In the genomic region with DNA sequence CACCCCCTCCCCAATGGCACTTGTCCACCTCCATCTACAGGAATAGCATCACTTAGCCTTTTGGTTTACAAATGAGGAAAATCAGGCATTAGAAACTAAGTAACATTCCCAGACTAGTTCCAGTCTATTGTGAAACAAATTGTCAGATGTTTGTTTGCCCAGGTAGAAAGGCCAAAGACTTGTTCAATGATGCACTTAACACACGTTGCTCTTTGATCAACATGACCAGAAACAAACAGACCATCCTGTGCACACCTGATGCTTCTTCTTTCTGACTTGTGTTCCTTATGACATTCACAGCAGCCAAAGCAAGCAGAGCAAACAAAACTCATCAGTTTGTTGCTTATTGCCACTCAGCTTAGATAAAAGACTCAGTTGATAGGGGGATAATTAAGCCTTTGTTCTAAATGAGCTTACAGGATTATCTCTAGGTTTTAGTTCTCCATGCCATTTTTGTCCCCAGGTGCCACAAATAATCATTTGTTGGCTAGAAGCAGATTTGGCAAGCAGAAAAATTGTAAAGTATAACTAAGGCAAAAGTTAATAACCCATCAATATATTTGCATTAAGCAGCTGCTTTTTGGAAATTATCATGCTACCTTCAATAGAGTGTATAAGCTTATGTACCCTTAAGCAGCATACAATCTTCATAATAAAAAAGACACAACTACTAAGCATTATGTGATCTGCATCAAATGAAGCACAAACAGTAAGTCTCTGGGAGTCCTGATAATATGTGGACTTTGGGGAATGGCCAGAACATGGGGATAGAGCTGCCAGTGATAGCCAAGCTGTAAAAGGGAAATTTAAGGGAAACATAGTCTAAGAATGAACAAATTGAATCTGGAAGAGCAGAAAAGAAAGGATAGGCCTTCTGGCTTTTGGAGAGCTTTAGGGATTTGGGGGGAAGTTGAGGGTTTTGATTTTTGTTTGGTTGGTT, we compare ENCODE assay signal across 1 cellular context.
TF ChIP-seq lines count a peak whose summit lies in the region.

No MANE protein-coding gene starts in this region.

TF ChIP-seq in HepG2, 621 proteins besides CTCF, POLR2A, EP300 and RAD21 (continued from another document and continues in another):
- TF ChIP-seq, protein P1, sequence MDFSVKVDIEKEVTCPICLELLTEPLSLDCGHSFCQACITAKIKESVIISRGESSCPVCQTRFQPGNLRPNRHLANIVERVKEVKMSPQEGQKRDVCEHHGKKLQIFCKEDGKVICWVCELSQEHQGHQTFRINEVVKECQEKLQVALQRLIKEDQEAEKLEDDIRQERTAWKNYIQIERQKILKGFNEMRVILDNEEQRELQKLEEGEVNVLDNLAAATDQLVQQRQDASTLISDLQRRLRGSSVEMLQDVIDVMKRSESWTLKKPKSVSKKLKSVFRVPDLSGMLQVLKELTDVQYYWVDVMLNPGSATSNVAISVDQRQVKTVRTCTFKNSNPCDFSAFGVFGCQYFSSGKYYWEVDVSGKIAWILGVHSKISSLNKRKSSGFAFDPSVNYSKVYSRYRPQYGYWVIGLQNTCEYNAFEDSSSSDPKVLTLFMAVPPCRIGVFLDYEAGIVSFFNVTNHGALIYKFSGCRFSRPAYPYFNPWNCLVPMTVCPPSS (IDR thresholded peaks at IDR 0.05), result no peak
- no peak for TF ChIP-seq MYC (CRISPR knock-in tag; IDR thresholded peaks at IDR 0.05; ENCODE audit: borderline replicate concordance)
- peak; percentile 87 for TF ChIP-seq NR2F2 (IDR thresholded peaks at IDR 0.05; ENCODE audit: borderline replicate concordance, low read depth)
- peak; percentile 91 for TF ChIP-seq HMG20A (CRISPR knock-in tag; IDR thresholded peaks at IDR 0.05; ENCODE audit: borderline replicate concordance)
- TF ChIP-seq AHR (CRISPR knock-in tag; IDR thresholded peaks at IDR 0.05), result no peak
- peak; percentile 90 for TF ChIP-seq ZSCAN22 (CRISPR knock-in tag; IDR thresholded peaks at IDR 0.05)
- TF ChIP-seq SIN3B (IDR thresholded peaks at IDR 0.05; ENCODE audit: low read length), result no peak
- no peak for TF ChIP-seq MYNN (CRISPR knock-in tag; IDR thresholded peaks at IDR 0.05; ENCODE audit: low read depth)
- TF ChIP-seq, protein P2, sequence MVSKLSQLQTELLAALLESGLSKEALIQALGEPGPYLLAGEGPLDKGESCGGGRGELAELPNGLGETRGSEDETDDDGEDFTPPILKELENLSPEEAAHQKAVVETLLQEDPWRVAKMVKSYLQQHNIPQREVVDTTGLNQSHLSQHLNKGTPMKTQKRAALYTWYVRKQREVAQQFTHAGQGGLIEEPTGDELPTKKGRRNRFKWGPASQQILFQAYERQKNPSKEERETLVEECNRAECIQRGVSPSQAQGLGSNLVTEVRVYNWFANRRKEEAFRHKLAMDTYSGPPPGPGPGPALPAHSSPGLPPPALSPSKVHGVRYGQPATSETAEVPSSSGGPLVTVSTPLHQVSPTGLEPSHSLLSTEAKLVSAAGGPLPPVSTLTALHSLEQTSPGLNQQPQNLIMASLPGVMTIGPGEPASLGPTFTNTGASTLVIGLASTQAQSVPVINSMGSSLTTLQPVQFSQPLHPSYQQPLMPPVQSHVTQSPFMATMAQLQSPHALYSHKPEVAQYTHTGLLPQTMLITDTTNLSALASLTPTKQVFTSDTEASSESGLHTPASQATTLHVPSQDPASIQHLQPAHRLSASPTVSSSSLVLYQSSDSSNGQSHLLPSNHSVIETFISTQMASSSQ (IDR thresholded peaks at IDR 0.05; ENCODE audit: low read depth), result no peak
- TF ChIP-seq, protein P2 (CRISPR knock-in tag; IDR thresholded peaks at IDR 0.05; ENCODE audit: borderline replicate concordance), result no peak
- TF ChIP-seq, protein P3, sequence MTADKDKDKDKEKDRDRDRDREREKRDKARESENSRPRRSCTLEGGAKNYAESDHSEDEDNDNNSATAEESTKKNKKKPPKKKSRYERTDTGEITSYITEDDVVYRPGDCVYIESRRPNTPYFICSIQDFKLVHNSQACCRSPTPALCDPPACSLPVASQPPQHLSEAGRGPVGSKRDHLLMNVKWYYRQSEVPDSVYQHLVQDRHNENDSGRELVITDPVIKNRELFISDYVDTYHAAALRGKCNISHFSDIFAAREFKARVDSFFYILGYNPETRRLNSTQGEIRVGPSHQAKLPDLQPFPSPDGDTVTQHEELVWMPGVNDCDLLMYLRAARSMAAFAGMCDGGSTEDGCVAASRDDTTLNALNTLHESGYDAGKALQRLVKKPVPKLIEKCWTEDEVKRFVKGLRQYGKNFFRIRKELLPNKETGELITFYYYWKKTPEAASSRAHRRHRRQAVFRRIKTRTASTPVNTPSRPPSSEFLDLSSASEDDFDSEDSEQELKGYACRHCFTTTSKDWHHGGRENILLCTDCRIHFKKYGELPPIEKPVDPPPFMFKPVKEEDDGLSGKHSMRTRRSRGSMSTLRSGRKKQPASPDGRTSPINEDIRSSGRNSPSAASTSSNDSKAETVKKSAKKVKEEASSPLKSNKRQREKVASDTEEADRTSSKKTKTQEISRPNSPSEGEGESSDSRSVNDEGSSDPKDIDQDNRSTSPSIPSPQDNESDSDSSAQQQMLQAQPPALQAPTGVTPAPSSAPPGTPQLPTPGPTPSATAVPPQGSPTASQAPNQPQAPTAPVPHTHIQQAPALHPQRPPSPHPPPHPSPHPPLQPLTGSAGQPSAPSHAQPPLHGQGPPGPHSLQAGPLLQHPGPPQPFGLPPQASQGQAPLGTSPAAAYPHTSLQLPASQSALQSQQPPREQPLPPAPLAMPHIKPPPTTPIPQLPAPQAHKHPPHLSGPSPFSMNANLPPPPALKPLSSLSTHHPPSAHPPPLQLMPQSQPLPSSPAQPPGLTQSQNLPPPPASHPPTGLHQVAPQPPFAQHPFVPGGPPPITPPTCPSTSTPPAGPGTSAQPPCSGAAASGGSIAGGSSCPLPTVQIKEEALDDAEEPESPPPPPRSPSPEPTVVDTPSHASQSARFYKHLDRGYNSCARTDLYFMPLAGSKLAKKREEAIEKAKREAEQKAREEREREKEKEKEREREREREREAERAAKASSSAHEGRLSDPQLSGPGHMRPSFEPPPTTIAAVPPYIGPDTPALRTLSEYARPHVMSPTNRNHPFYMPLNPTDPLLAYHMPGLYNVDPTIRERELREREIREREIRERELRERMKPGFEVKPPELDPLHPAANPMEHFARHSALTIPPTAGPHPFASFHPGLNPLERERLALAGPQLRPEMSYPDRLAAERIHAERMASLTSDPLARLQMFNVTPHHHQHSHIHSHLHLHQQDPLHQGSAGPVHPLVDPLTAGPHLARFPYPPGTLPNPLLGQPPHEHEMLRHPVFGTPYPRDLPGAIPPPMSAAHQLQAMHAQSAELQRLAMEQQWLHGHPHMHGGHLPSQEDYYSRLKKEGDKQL (CRISPR knock-in tag; IDR thresholded peaks at IDR 0.05; ENCODE audit: low read depth), result peak; percentile 65; the same call in 1 of the 2 replicates
- no peak for TF ChIP-seq GTF2F1 (IDR thresholded peaks at IDR 0.05; ENCODE audit: low read length)
- no peak for TF ChIP-seq HCFC1 (IDR thresholded peaks at IDR 0.05; ENCODE audit: low read depth, low read length)
- TF ChIP-seq, protein P4, sequence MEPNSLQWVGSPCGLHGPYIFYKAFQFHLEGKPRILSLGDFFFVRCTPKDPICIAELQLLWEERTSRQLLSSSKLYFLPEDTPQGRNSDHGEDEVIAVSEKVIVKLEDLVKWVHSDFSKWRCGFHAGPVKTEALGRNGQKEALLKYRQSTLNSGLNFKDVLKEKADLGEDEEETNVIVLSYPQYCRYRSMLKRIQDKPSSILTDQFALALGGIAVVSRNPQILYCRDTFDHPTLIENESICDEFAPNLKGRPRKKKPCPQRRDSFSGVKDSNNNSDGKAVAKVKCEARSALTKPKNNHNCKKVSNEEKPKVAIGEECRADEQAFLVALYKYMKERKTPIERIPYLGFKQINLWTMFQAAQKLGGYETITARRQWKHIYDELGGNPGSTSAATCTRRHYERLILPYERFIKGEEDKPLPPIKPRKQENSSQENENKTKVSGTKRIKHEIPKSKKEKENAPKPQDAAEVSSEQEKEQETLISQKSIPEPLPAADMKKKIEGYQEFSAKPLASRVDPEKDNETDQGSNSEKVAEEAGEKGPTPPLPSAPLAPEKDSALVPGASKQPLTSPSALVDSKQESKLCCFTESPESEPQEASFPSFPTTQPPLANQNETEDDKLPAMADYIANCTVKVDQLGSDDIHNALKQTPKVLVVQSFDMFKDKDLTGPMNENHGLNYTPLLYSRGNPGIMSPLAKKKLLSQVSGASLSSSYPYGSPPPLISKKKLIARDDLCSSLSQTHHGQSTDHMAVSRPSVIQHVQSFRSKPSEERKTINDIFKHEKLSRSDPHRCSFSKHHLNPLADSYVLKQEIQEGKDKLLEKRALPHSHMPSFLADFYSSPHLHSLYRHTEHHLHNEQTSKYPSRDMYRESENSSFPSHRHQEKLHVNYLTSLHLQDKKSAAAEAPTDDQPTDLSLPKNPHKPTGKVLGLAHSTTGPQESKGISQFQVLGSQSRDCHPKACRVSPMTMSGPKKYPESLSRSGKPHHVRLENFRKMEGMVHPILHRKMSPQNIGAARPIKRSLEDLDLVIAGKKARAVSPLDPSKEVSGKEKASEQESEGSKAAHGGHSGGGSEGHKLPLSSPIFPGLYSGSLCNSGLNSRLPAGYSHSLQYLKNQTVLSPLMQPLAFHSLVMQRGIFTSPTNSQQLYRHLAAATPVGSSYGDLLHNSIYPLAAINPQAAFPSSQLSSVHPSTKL (CRISPR knock-in tag; IDR thresholded peaks at IDR 0.05), result peak; percentile 95
- TF ChIP-seq ZNF747 (CRISPR knock-in tag; IDR thresholded peaks at IDR 0.05; ENCODE audit: borderline replicate concordance), result no peak
- TF ChIP-seq KDM6A (CRISPR knock-in tag; IDR thresholded peaks at IDR 0.05; ENCODE audit: low read depth), result peak; percentile 57; the same call in 1 of the 2 replicates
- no peak for TF ChIP-seq ATF7 (IDR thresholded peaks at IDR 0.05)
- no peak for TF ChIP-seq ATF7 (CRISPR knock-in tag; IDR thresholded peaks at IDR 0.05)
- TF ChIP-seq, protein P5, sequence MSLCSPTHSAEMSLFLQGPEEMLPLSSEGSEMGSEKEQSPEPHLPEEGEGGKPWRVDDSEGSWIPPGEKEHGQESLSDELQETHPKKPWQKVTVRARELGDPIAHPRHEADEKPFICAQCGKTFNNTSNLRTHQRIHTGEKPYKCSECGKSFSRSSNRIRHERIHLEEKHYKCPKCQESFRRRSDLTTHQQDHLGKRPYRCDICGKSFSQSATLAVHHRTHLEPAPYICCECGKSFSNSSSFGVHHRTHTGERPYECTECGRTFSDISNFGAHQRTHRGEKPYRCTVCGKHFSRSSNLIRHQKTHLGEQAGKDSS (CRISPR knock-in tag; IDR thresholded peaks at IDR 0.05; ENCODE audit: borderline replicate concordance, low read depth), result no peak
- TF ChIP-seq, protein P6, sequence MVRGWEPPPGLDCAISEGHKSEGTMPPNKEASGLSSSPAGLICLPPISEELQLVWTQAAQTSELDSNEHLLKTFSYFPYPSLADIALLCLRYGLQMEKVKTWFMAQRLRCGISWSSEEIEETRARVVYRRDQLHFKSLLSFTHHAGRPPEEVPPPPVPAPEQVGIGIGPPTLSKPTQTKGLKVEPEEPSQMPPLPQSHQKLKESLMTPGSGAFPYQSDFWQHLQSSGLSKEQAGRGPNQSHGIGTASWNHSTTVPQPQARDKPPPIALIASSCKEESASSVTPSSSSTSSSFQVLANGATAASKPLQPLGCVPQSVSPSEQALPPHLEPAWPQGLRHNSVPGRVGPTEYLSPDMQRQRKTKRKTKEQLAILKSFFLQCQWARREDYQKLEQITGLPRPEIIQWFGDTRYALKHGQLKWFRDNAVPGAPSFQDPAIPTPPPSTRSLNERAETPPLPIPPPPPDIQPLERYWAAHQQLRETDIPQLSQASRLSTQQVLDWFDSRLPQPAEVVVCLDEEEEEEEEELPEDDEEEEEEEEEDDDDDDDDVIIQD (CRISPR knock-in tag; IDR thresholded peaks at IDR 0.05; ENCODE audit: low read depth), result peak; percentile 76; the same call in 1 of the 2 replicates
- no peak for TF ChIP-seq ZNF644 (CRISPR knock-in tag; IDR thresholded peaks at IDR 0.05; ENCODE audit: low read depth)
- TF ChIP-seq ZNF331 (CRISPR knock-in tag; IDR thresholded peaks at IDR 0.05), result peak; percentile 12; the same call in 1 of the 2 replicates
- no peak for TF ChIP-seq ZNF282 (IDR thresholded peaks at IDR 0.05; ENCODE audit: partially characterized antibody)
- TF ChIP-seq LCORL (IDR thresholded peaks at IDR 0.05), result no peak
- TF ChIP-seq LCORL (CRISPR knock-in tag; IDR thresholded peaks at IDR 0.05), result peak; percentile 70; the same call in 1 of the 2 replicates
- 0 out of 2 replicates have a peak, but pooled peaks have one; percentile 35 for TF ChIP-seq ATF1 (CRISPR knock-in tag; IDR thresholded peaks at IDR 0.05)
- TF ChIP-seq NR2F6 (IDR thresholded peaks at IDR 0.05), result peak; percentile 74
- peak; percentile 52 for TF ChIP-seq NR2F6 (CRISPR knock-in tag; IDR thresholded peaks at IDR 0.05)
- TF ChIP-seq, protein P7, sequence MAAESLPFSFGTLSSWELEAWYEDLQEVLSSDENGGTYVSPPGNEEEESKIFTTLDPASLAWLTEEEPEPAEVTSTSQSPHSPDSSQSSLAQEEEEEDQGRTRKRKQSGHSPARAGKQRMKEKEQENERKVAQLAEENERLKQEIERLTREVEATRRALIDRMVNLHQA (CRISPR knock-in tag; IDR thresholded peaks at IDR 0.05), result no peak
- TF ChIP-seq, protein P8, sequence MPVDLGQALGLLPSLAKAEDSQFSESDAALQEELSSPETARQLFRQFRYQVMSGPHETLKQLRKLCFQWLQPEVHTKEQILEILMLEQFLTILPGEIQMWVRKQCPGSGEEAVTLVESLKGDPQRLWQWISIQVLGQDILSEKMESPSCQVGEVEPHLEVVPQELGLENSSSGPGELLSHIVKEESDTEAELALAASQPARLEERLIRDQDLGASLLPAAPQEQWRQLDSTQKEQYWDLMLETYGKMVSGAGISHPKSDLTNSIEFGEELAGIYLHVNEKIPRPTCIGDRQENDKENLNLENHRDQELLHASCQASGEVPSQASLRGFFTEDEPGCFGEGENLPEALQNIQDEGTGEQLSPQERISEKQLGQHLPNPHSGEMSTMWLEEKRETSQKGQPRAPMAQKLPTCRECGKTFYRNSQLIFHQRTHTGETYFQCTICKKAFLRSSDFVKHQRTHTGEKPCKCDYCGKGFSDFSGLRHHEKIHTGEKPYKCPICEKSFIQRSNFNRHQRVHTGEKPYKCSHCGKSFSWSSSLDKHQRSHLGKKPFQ (CRISPR knock-in tag; IDR thresholded peaks at IDR 0.05; ENCODE audit: insufficient replicate concordance), result no peak
